4 cellular contexts compared by ENCODE assay signal in genomic region chr5:175395430-175395829, GRCh38. TPM values are rescaled to one million over a fixed set of nuclear protein-coding genes. Genes with fewer than 3 reads are reported as not detected.
"Had no signal": no experiment of that assay in that cellular context is flagged by ENCODE, and none has a peak within 500 bp of the region (broad histone marks: within the 10 kb centered on the region; RNA-seq: fewer than 3 reads in every experiment).

No MANE protein-coding gene starts in this region.

RNA-seq across cellular contexts. Expression of gene DRD1, which starts 48.6 kb away (rescaled TPM):
- total RNA-seq: HepG2, HT-29, HT1080 had no signal
- polyA plus RNA-seq: HepG2, IgD-negative memory B cell had no signal
